8 cellular contexts compared by ENCODE assay signal in the genomic region with DNA sequence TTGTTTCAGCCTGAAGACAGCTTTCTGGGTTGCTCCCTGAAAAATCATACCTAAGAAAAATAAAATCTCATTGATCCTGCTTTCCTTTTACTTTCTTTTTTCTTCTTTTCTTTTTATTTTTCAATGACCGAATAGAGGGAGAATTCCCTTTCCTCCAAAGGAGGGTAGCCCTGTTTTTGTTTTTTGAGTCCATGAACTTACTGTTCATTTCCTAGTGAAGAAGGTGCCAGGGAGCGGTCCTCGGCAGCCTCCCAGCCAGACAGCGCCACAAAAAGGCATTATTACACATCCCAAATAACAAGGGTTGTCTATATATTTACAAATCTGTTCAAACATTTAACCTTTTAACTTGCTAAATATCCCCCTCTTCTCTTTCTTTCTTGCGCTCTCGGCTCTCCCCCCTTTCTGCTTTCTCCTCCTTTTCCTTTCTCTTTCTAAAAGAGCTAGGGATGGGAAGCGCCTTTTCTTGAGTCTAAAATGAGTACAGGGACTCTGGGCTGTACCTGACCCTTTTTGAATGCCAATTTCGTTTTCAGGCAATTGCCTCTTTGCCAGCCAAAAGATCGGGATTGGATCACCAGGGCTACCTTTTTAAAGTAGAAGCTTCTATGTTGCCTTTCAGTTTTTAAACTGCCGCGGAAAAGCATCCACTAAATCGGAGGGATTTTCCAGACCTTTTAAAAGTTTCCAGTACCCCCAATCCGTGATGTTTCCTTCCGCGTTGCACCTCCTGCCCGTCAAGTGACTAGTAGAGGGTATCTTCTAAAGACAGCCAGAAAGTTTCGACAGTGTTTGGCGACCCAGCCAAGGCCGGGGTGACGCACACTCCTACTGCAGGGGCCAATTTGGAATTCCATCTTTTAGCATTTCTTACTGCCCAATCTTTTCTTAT.
A peak's percentile ranks its signal among the peaks of the same experiment; 100 is the strongest.
DNase-seq lines count a peak whose midpoint lies in the region; TF ChIP-seq lines count a peak whose summit lies in the region.

No MANE protein-coding gene starts in this region.

- H3K27me3 ChIP-seq in HUES64 (ENCODE audit: insufficient read depth, low read length) (peaks cover 83% of the 10 kb centered on the region), liver (ENCODE audit: control insufficient read depth in 4 of 4, insufficient read depth in 4 of 4, low read length in 3 of 4) (no peaks in the 10 kb centered on the region)

- H3K4me1 ChIP-seq in HUES64 (ENCODE audit: insufficient read depth, low read length) (peaks cover 38% of the 10 kb centered on the region), liver (ENCODE audit: control insufficient read depth in 4 of 4, insufficient read depth in 4 of 4, low read length in 3 of 4) (peaks cover 3 to 41% (median 30%) of the 10 kb centered on the region in 4 donors)

- H3K27ac ChIP-seq in HUES64 (ENCODE audit: low read depth, low read length): no peak overlapping the region
- peak overlapping the region; percentile 94 for H3K27ac ChIP-seq in caudate nucleus (ENCODE audit: low read depth, low read length)
- H3K27ac ChIP-seq in liver (ENCODE audit: low read depth in 1 of 2, low read length in 2 of 2): no peak overlapping the region
- H3K27ac ChIP-seq in temporal lobe (ENCODE audit: low read depth, low read length): peak overlapping the region; percentile 97

- TF ChIP-seq CTCF in liver (IDR thresholded peaks at IDR 0.05; ENCODE audit: low read depth, low read length, missing input control): no peak

- no peak overlapping the region for H3K9ac ChIP-seq in HUES64 (ENCODE audit: low read depth, low read length)
- H3K9ac ChIP-seq in liver (ENCODE audit: low read depth in 1 of 2, low read length in 2 of 2): peak overlapping the region in 1 of 2 donors; percentile 31

- no peaks in the 10 kb centered on the region for H3K9me3 ChIP-seq in HUES64 (ENCODE audit: insufficient read depth, low read depth, low read length)
- no peaks in the 10 kb centered on the region for H3K9me3 ChIP-seq in liver (ENCODE audit: control insufficient read depth in 4 of 4, low read length in 3 of 4)

- H3K36me3 ChIP-seq in HUES64 (ENCODE audit: insufficient read depth, low read length): no peaks in the 10 kb centered on the region
- H3K36me3 ChIP-seq in liver (ENCODE audit: control insufficient read depth in 4 of 4, insufficient read depth in 3 of 4, low read depth in 1 of 4, low read length in 3 of 4): no peaks in the 10 kb centered on the region

- 12% methylated on average over 20 of the region's 20 CpGs for WGBS in HUES64
- 10% methylated on average over 20 of the region's 20 CpGs for whole genome bisulfite sequencing in liver

- TF ChIP-seq RAD21 in liver (IDR thresholded peaks at IDR 0.05): no peak

- DNase-seq in caudate nucleus (lab: John Stamatoyannopoulos, UW): peak in 22 of 61 donors; percentile 10 to 50 (median 28)
- no peak for DNase-seq in DMS 273 treated with DMSO at 0.1 percent for 48 hours (lab: John Stamatoyannopoulos, UW)
- no peak for DNase-seq in COR-L47 (lab: John Stamatoyannopoulos, UW)
- DNase-seq in AML-193 (lab: John Stamatoyannopoulos, UW): no peak
- no peak for DNase-seq in activated CD4-positive, CD25-positive, alpha-beta regulatory T cell (lab: John Stamatoyannopoulos, UW)

- H3K4me3 ChIP-seq in HUES64 (ENCODE audit: low read length) (peak overlapping the region; percentile 35), liver (ENCODE audit: low read depth in 1 of 3, low read length in 3 of 3) (peak overlapping the region; percentile 56 to 77 (median 70))

TF ChIP-seq in liver, 16 proteins besides CTCF, POLR2A, EP300 and RAD21:
- no peak for TF ChIP-seq EGR1 (IDR thresholded peaks at IDR 0.05; ENCODE audit: low read depth in 2 of 2)
- TF ChIP-seq JUND (IDR thresholded peaks at IDR 0.05): no peak
- TF ChIP-seq FOXA2 (IDR thresholded peaks at IDR 0.05): no peak
- no peak for TF ChIP-seq RXRA (IDR thresholded peaks at IDR 0.05)
- TF ChIP-seq NR2F2 (IDR thresholded peaks at IDR 0.05): no peak
- TF ChIP-seq YY1 (IDR thresholded peaks at IDR 0.05): no peak
- TF ChIP-seq FOXA1 (IDR thresholded peaks at IDR 0.05): no peak
- TF ChIP-seq REST (IDR thresholded peaks at IDR 0.05): no peak
- TF ChIP-seq TAF1 (conservative IDR thresholded peaks at IDR 0.05): no peak
- no peak for TF ChIP-seq HNF4A (conservative IDR thresholded peaks at IDR 0.05)
TF ChIP-seq in liver: peak in this region for 0.

Comparison
In these comparisons a context has a peak if more than half of its experiments do, and no peak if none do; other contexts are left out.
1. H3K27ac ChIP-seq: peak in caudate nucleus (single experiment) and temporal lobe (single experiment); none in HUES64 (single experiment) and liver (0 of 2).